In genomic region chr7:43535031-43535451, GRCh38 we compare ENCODE assay signal across 21 cellular contexts. TPM values are rescaled to one million over a fixed set of nuclear protein-coding genes. Genes with fewer than 3 reads are reported as not detected.
A peak's percentile ranks its signal among the peaks of the same experiment; 100 is the strongest.
DNase-seq lines count a peak whose midpoint lies in the region; ATAC-seq, FAIRE-seq and TF ChIP-seq lines count a peak whose summit lies in the region.
"Had no signal": no experiment of that assay in that cellular context is flagged by ENCODE, and none has a peak within 500 bp of the region (broad histone marks: within the 10 kb centered on the region; RNA-seq: fewer than 3 reads in every experiment).

No MANE protein-coding gene starts in this region.

- H3K4me3 ChIP-seq in adipocyte (ENCODE audit: low read length) (no peak overlapping the region), ovary (no peak overlapping the region), HepG2 (replicated peaks in 1 of 3; ENCODE audit: insufficient read depth in 1 of 3, low read depth in 2 of 3, low read length in 3 of 3) (no peak overlapping the region), MG63 (no peak overlapping the region)
- H3K4me3 ChIP-seq: left lung, prostate gland, vagina had no signal

- H4K20me1 ChIP-seq in HepG2 (ENCODE audit: insufficient read depth, low read length), result no peaks in the 10 kb centered on the region

- TF ChIP-seq POLR2A in ovary (IDR thresholded peaks at IDR 0.05), result no peak
- TF ChIP-seq POLR2A in HepG2 (IDR thresholded peaks at IDR 0.05; ENCODE audit: insufficient read depth in 1 of 2, low read depth in 2 of 2, low read length in 2 of 2), result no peak

- peak overlapping the region; percentile 50 for H3K9ac ChIP-seq in adipocyte (ENCODE audit: low read length)
- H3K9ac ChIP-seq in HepG2 (ENCODE audit: insufficient read depth, low read depth, low read length), result no peak overlapping the region

- ATAC-seq in HepG2, result no peak
- no peak for ATAC-seq in GM18520 (IDR thresholded peaks at IDR 0.05; ENCODE audit: unreplicated experiment)
- no peak for ATAC-seq in activated CD4-positive, CD25-positive, alpha-beta regulatory T cell treated with anti-CD3 and anti-CD28 coated beads, Interleukin-2, amount 50 U/mL, for 24 hours

- 14 to 28% (median 24%) methylated on average over 4 of the region's 4 CpGs for WGBS in ovary, 3 donors
- 64% methylated on average over 4 of the region's 4 CpGs for WGBS in HepG2 (ENCODE audit: low lambda C conversion rate)

- no peak for FAIRE-seq in HepG2 (lab: Jason Lieb, UNC)
- FAIRE-seq: GM18507, GM19239 had no signal

- H3K27ac ChIP-seq in ovary (peak overlapping the region; percentile 43 to 60), HepG2 (ENCODE audit: extremely low read length, insufficient read depth, low read length) (no peak overlapping the region)
- H3K27ac ChIP-seq: left lung, prostate gland had no signal

- no TSS peak for BruUV-seq in HepG2 (replicated peaks; lab: Mats Ljungman, UMichigan)

- TF ChIP-seq EP300 in ovary (IDR thresholded peaks at IDR 0.05) (no peak), HepG2 (IDR thresholded peaks at IDR 0.05; ENCODE audit: low read depth in 2 of 2, low read length in 2 of 2) (no peak), HepG2 (CRISPR knock-in tag; IDR thresholded peaks at IDR 0.05; ENCODE audit: borderline replicate concordance) (no peak)

- POLR2A ChIA-PET in HepG2 (lab: Yijun Ruan, JAX), result no interaction called here

- H3K36me3 ChIP-seq in adipocyte (ENCODE audit: control insufficient read depth, insufficient read depth, low read length, severe bottlenecking) (no peaks in the 10 kb centered on the region), ovary (no peaks in the 10 kb centered on the region), HepG2 (replicated peaks in 1 of 2; ENCODE audit: control insufficient read depth in 1 of 2, insufficient read depth in 2 of 2, low read length in 2 of 2) (no peaks in the 10 kb centered on the region), MG63 (no peaks in the 10 kb centered on the region)
- H3K36me3 ChIP-seq: left lung, prostate gland, vagina had no signal

- CTCF ChIA-PET in HepG2 (lab: Yijun Ruan, JAX; ENCODE audit: low intra/inter-chr PET ratio, low total read pairs), result no interaction called here

- in situ Hi-C loops in HepG2 (cut with HindIII; ENCODE audit: extremely low pct_ligation_motif_present, low pct_unique_long_range_greater_than_20kb), result no loop called here

- TF ChIP-seq RAD21 in HepG2 (CRISPR knock-in tag; IDR thresholded peaks at IDR 0.05), result no peak

- DNase-seq in EH (ENCODE audit: low read depth) (peak; percentile 70), adipocyte (ENCODE audit: low read depth) (peak; percentile 34), fibroblast of peridontal ligament (ENCODE audit: extremely low read depth) (peak; percentile 9), ovary (peak in 2 of 5 donors; percentile 29 to 41), HepG2 (ENCODE audit: low spot score) (no peak), MG63 (no peak)
- DNase-seq: activated CD4-positive, alpha-beta T cell treated with anti-CD3 and anti-CD28 coated beads, Interleukin-2, amount 10 ng/mL, durations not matched to agents 7 days and 5 days; activated T-cell treated with anti-CD3 and anti-CD28 coated beads, Interleukin-2, amount 50 U/mL, for 24 hours; Caco-2; erythroblast; KG1; left lung; naive B cell; NCI-H146; T1000 had no signal

- TF ChIP-seq CTCF in ovary (IDR thresholded peaks at IDR 0.05) (no peak), HepG2 (CRISPR knock-in tag; IDR thresholded peaks at IDR 0.05) (no peak)

- no peak overlapping the region for H2AFZ ChIP-seq in HepG2 (ENCODE audit: low read length)

- H3K79me2 ChIP-seq in HepG2 (ENCODE audit: insufficient read depth, low read length), result no peaks in the 10 kb centered on the region

- intact Hi-C loops in ovary (cut with DNase I), result no loop called here
- intact Hi-C loops in HepG2 (cut with micrococcal nuclease; ENCODE audit: unreplicated experiment), result no loop called here

- no peak overlapping the region for H3K4me2 ChIP-seq in HepG2 (ENCODE audit: low read depth, low read length)

- H3K4me1 ChIP-seq in adipocyte (ENCODE audit: control insufficient read depth, insufficient read depth, low read length), result peaks cover 52% of the 10 kb centered on the region
- peaks cover 20% of the 10 kb centered on the region for H3K4me1 ChIP-seq in ovary (ENCODE audit: insufficient read depth)
- H3K4me1 ChIP-seq in HepG2 (ENCODE audit: insufficient read depth, low read length), result peaks cover 12% of the 10 kb centered on the region
- H3K4me1 ChIP-seq: left lung, prostate gland had no signal

- no peaks in the 10 kb centered on the region for H3K27me3 ChIP-seq in adipocyte (replicated peaks; ENCODE audit: control insufficient read depth, insufficient read depth, low read length)
- H3K27me3 ChIP-seq in ovary, result no peaks in the 10 kb centered on the region
- peaks cover 0 to 13% of the 10 kb centered on the region in 2 experiments; a peak in 3 of 5 replicates for H3K27me3 ChIP-seq in HepG2 (ENCODE audit: control insufficient read depth in 1 of 2, insufficient read depth in 2 of 2, low read length in 2 of 2)
- H3K27me3 ChIP-seq in MG63, result no peaks in the 10 kb centered on the region
- H3K27me3 ChIP-seq: vagina had no signal

- H3K9me3 ChIP-seq in adipocyte (ENCODE audit: control insufficient read depth, low read length) (no peaks in the 10 kb centered on the region), ovary (no peaks in the 10 kb centered on the region), HepG2 (ENCODE audit: low read length) (no peaks in the 10 kb centered on the region), MG63 (no peaks in the 10 kb centered on the region)
- H3K9me3 ChIP-seq: Caco-2, left lung, prostate gland, vagina had no signal

TF ChIP-seq in HepG2, 621 proteins besides CTCF, POLR2A, EP300 and RAD21 (continues in another document):
- TF ChIP-seq IRF9 (CRISPR knock-in tag; IDR thresholded peaks at IDR 0.05; ENCODE audit: borderline replicate concordance), result no peak
- TF ChIP-seq NR2C2 (CRISPR knock-in tag; IDR thresholded peaks at IDR 0.05; ENCODE audit: borderline replicate concordance), result no peak
- TF ChIP-seq, protein P1, sequence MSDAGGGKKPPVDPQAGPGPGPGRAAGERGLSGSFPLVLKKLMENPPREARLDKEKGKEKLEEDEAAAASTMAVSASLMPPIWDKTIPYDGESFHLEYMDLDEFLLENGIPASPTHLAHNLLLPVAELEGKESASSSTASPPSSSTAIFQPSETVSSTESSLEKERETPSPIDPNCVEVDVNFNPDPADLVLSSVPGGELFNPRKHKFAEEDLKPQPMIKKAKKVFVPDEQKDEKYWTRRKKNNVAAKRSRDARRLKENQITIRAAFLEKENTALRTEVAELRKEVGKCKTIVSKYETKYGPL (CRISPR knock-in tag; IDR thresholded peaks at IDR 0.05), result no peak
- TF ChIP-seq ZNF235 (CRISPR knock-in tag; IDR thresholded peaks at IDR 0.05; ENCODE audit: borderline replicate concordance), result no peak
- TF ChIP-seq GATAD2A (CRISPR knock-in tag; IDR thresholded peaks at IDR 0.05), result no peak
- no peak for TF ChIP-seq KAT2B (IDR thresholded peaks at IDR 0.05; ENCODE audit: borderline replicate concordance, low read depth, low read length)
- no peak for TF ChIP-seq ETV5 (CRISPR knock-in tag; IDR thresholded peaks at IDR 0.05; ENCODE audit: borderline replicate concordance)
- TF ChIP-seq RFX5 (IDR thresholded peaks at IDR 0.05; ENCODE audit: low read depth, low read length), result no peak
- no peak for TF ChIP-seq SSRP1 (CRISPR knock-in tag; IDR thresholded peaks at IDR 0.05)

RNA-seq across cellular contexts. Expression of gene STK17A, which starts 47.9 kb away (rescaled TPM):
- total RNA-seq in ovary, result 10 to 100 TPM in 6 of 7 donors, 1 to 10 TPM in 1; 9.9 to 19.9 (median 12.7) TPM
- 10 to 100 TPM; 11.1 to 14.9 TPM for polyA plus RNA-seq in ovary
- total RNA-seq in HepG2 (2016; rRNA removed; fragmentation: Illumina TruSeq; extraction: Trizol), result 24.3 and 30.2 TPM in 2 replicates
- 5.3 and 5.9 TPM in 2 replicates for total RNA-seq in HepG2 (2016; cell fraction: cytosol; rRNA removed; fragmentation: Illumina TruSeq; extraction: Trizol; ENCODE audit: low read depth)
- total RNA-seq in HepG2 (2016; cell fraction: insoluble cytoplasmic fraction; rRNA removed; fragmentation: Illumina TruSeq; extraction: Trizol), result 24.1 and 28.2 TPM in 2 replicates
- 10.8 and 11.7 TPM in 2 replicates for total RNA-seq in HepG2 (2016; cell fraction: membrane; rRNA removed; fragmentation: Illumina TruSeq; extraction: Trizol)
- total RNA-seq in HepG2 (2016; cell fraction: nucleus; rRNA removed; fragmentation: Illumina TruSeq; extraction: Trizol), result 13.0 and 16.0 TPM in 2 replicates
- 16.3 and 18.6 TPM in 2 replicates for polyA plus RNA-seq in HepG2 (2011; rRNA removed)
- polyA plus RNA-seq in HepG2 (2011; cell fraction: cytosol; rRNA removed), result 8.2 and 13.1 TPM in 2 replicates
- 9.5 and 12.7 TPM in 2 replicates for polyA plus RNA-seq in HepG2 (2011; cell fraction: nucleus; rRNA removed)
- polyA plus RNA-seq in HepG2 (2012), result 44.1 and 47.2 TPM in 2 replicates
- polyA plus RNA-seq in HepG2 (2016; cell fraction: cytosol; fragmentation: Illumina TruSeq; extraction: Trizol; ENCODE audit: low read depth), result 3.7 and 4.1 TPM in 2 replicates
- polyA plus RNA-seq in HepG2 (2016; cell fraction: insoluble cytoplasmic fraction; fragmentation: Illumina TruSeq; extraction: Trizol; ENCODE audit: low read depth), result 20.8 and 22.2 TPM in 2 replicates
- 5.4 and 6.7 TPM in 2 replicates for polyA plus RNA-seq in HepG2 (2016; cell fraction: membrane; fragmentation: Illumina TruSeq; extraction: Trizol; ENCODE audit: low read depth)
- polyA plus RNA-seq in HepG2 (2016; cell fraction: nucleus; fragmentation: Illumina TruSeq; extraction: Trizol; ENCODE audit: insufficient read depth, low read depth), result 17.1 and 19.2 TPM in 2 replicates
- polyA minus RNA-seq in HepG2 (2011; rRNA and poly(A)+ RNA removed; ENCODE audit: low replicate concordance), result 6.8 and 7.3 TPM in 2 replicates
- 15.5 and 20.7 TPM in 2 replicates for polyA minus RNA-seq in HepG2 (2011; cell fraction: cytosol; rRNA and poly(A)+ RNA removed)
- 32.6 and 33.4 TPM in 2 replicates for polyA minus RNA-seq in HepG2 (2011; cell fraction: nucleus; rRNA and poly(A)+ RNA removed)
- 74.9 and 111 TPM in 2 replicates for total RNA-seq in MG63 (2014; rRNA removed; shearing (Covaris generic); ENCODE audit: low replicate concordance)

Comparison
In these comparisons a context has a peak if more than half of its experiments do, and no peak if none do; other contexts are left out.
1. DNase-seq: peak in EH (single experiment), adipocyte (single experiment) and fibroblast of peridontal ligament (single experiment); none in HepG2 (single experiment) and MG63 (single experiment).